Comparison of ENCODE assay signal across 8 cellular contexts in the genomic region with DNA sequence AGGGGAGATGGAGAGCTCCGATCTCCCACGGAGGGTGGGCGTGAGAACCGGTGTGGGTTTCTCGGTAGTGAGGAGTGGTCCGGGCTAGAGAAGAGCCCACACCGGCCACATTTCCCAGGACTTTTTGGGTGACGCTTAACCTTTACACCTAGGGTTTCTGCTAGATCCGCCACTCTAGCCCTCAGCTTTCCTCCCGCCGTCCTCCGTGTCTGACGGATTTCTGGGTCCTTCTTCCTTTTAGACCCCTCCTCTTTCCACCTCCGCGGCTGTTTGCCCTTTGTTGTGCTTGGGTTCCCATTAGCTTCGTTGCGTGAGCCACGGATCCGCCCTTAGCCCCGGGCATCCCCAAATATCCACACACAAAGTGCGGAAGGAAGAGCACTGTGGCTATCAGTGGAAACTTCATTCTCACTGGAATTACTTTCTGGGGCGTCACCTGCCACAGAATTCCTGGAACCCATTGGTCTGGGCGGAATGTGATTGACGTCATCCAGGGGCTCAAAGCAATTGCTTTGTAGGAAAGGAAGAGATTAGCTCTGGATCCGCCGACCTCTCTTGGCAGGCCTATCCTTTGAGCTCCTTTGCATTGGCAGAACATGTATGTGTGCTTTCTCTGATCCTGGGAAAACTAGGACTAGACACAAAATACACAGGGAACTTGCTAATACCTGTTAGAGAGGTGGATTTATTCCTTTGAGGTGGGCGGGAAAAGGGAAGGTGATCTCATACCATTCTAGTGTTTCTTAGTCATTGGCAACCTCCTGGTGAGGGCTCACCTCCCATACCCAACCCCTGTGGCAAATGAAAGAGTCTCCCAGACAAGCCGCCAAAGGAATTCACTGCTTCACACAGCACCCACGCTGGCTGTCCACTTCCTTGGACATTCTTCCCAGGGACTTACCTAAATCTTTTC. TPM values are rescaled to one million over a fixed set of nuclear protein-coding genes. Genes with fewer than 3 reads are reported as not detected.
A peak's percentile ranks its signal among the peaks of the same experiment; 100 is the strongest.
DNase-seq lines count a peak whose midpoint lies in the region; ATAC-seq and TF ChIP-seq lines count a peak whose summit lies in the region.

No MANE protein-coding gene starts in this region.

- peak overlapping the region; percentile 73 for H3K4me2 ChIP-seq in mammary epithelial cell (ENCODE audit: insufficient read depth, low read depth, low read length)

- H3K9ac ChIP-seq in mammary epithelial cell (ENCODE audit: insufficient read depth, low read length) (peak overlapping the region; percentile 100), skeletal muscle tissue (ENCODE audit: low read depth in 1 of 3, low read length in 3 of 3) (peak overlapping the region; percentile 90 to 94 (median 90))

- H3K4me1 ChIP-seq in mammary epithelial cell (ENCODE audit: insufficient read depth, low read length) (peaks cover 42% of the 10 kb centered on the region), skeletal muscle tissue (ENCODE audit: control insufficient read depth in 3 of 3, insufficient read depth in 3 of 3, low read length in 3 of 3) (peaks cover 39 to 46% (median 40%) of the 10 kb centered on the region in 3 donors)

- H4K20me1 ChIP-seq in mammary epithelial cell (ENCODE audit: insufficient read depth, low read length), result no peaks in the 10 kb centered on the region

- H3K36me3 ChIP-seq in mammary epithelial cell (ENCODE audit: insufficient read depth, low read length), result no peaks in the 10 kb centered on the region
- H3K36me3 ChIP-seq in skeletal muscle tissue (ENCODE audit: control insufficient read depth in 3 of 3, insufficient read depth in 3 of 3, low read length in 3 of 3), result peaks cover 25 to 27% (median 26%) of the 10 kb centered on the region in 3 donors

- H3K27ac ChIP-seq in mammary epithelial cell (ENCODE audit: insufficient read depth, low read depth, low read length) (peak overlapping the region; percentile 98), skeletal muscle tissue (ENCODE audit: low read depth, low read length) (peak overlapping the region; percentile 95)

- peak overlapping the region; percentile 66 for H2AFZ ChIP-seq in mammary epithelial cell (ENCODE audit: low read depth, low read length)

- CTCF ChIA-PET in mammary epithelial cell (lab: Charles Lee; ENCODE audit: low non-redundant PET), result interaction anchor here (0.6 to 1.1 kb wide), 5 partner anchors 11 to 1408 kb away, joined by 4 to 6 read pairs (median 4); no protein-coding TSS in a partner anchor

- intact Hi-C loops in mammary epithelial cell (cut with micrococcal nuclease), result loop anchor here (1.0 to 10.0 kb wide), 10 partner anchors 11 to 441 kb away; a partner anchor contains a TSS

- H3K9me3 ChIP-seq in mammary epithelial cell (replicated peaks; ENCODE audit: insufficient read depth, low read length) (no peaks in the 10 kb centered on the region), skeletal muscle tissue (ENCODE audit: control insufficient read depth in 3 of 3, low read length in 3 of 3) (no peaks in the 10 kb centered on the region)

- H3K4me3 ChIP-seq in mammary epithelial cell (replicated peaks in 1 of 3; ENCODE audit: insufficient read depth in 1 of 3, low read depth in 2 of 3, low read length in 3 of 3) (peak overlapping the region; percentile 77 to 91 (median 89)), skeletal muscle tissue (ENCODE audit: low read length in 3 of 3) (peak overlapping the region; percentile 90 to 94 (median 92))

- 1% methylated on average over 16 of the region's 29 CpGs for WGBS in mammary epithelial cell (ENCODE audit: low coverage, missing lambda C conversion rate)

- dilution Hi-C loops in mammary epithelial cell (cut with HindIII; ENCODE audit: low sequenced_read_pairs), result no loop called here

- no peak for TF ChIP-seq CTCF in mammary epithelial cell (conservative IDR thresholded peaks at IDR 0.05 in 1 of 2, IDR thresholded peaks at IDR 0.05 in 1 of 2; ENCODE audit: extremely low read depth in 1 of 2, insufficient read depth in 1 of 2, low read depth in 1 of 2, low read length in 2 of 2)

- in situ Hi-C loops in Caki2 (cut with HindIII; ENCODE audit: low pct_unique_long_range_greater_than_20kb, low sequenced_read_pairs), result no loop called here
- in situ Hi-C loops in mammary epithelial cell (cut with MboI; ENCODE audit: low sequenced_read_pairs in 2 of 2), result loop anchor here in 1 of 2 donors (25.0 kb wide), 2 partner anchors 151 to 449 kb away; a partner anchor contains a TSS

- H3K79me2 ChIP-seq in mammary epithelial cell (ENCODE audit: insufficient read depth, low read length), result peaks cover 76% of the 10 kb centered on the region

- DNase-seq in Caki2 (ENCODE audit: low read depth) (peak; percentile 86), HS-5 (ENCODE audit: low read depth) (peak; percentile 63), RPMI7951 (ENCODE audit: low read depth) (peak; percentile 83), mammary epithelial cell (peak; percentile 93), iris pigment epithelial cell (ENCODE audit: low read depth) (peak; percentile 94), SKM-1 (lab: John Stamatoyannopoulos, UW; ENCODE audit: unreplicated experiment) (no peak)

- ATAC-seq in GM19328 (IDR thresholded peaks at IDR 0.05; ENCODE audit: unreplicated experiment), result no peak

- H3K27me3 ChIP-seq in mammary epithelial cell (ENCODE audit: insufficient read depth, low read length), result no peaks in the 10 kb centered on the region
- no peaks in the 10 kb centered on the region for H3K27me3 ChIP-seq in skeletal muscle tissue (ENCODE audit: control insufficient read depth in 3 of 3, insufficient read depth in 3 of 3, low read length in 3 of 3)

- TSS peak; percentile 74 for BruUV-seq in mammary epithelial cell (replicated peaks; lab: Mats Ljungman, UMichigan)

RNA-seq across cellular contexts. Expression of a gene that starts 0.7 kb away (rescaled TPM):
- 28.4 and 69.6 TPM in 2 replicates for total RNA-seq in Caki2 (2014; rRNA removed; shearing (Covaris generic); ENCODE audit: low replicate concordance)
- total RNA-seq in RPMI7951 (2014; rRNA removed; shearing (Covaris generic)), result 25.7 and 30.5 TPM in 2 replicates
- total RNA-seq in mammary epithelial cell (100 to 1,000 TPM; 103 to 108 TPM), skeletal muscle tissue (18.8 TPM)
- polyA plus RNA-seq in mammary epithelial cell, result 82.2 TPM
- 215 TPM for polyA minus RNA-seq in mammary epithelial cell

RNA-seq across cellular contexts. Expression of a gene that starts 0.9 kb away (rescaled TPM):
- total RNA-seq in Caki2 (2014; rRNA removed; shearing (Covaris generic); ENCODE audit: low replicate concordance), result 35.8 and 39.6 TPM in 2 replicates
- total RNA-seq in RPMI7951 (2014; rRNA removed; shearing (Covaris generic)), result 47.7 and 51.9 TPM in 2 replicates
- total RNA-seq in mammary epithelial cell (10 to 100 TPM; 22.0 to 26.1 TPM), skeletal muscle tissue (19.8 TPM)
- polyA plus RNA-seq in mammary epithelial cell, result 15.6 TPM
- polyA minus RNA-seq in mammary epithelial cell, result not detected

RNA-seq across cellular contexts. Expression of a gene that starts 17.2 kb away (rescaled TPM):
- 44.4 and 45.1 TPM in 2 replicates for total RNA-seq in Caki2 (2014; rRNA removed; shearing (Covaris generic); ENCODE audit: low replicate concordance)
- 23.1 and 27.9 TPM in 2 replicates for total RNA-seq in RPMI7951 (2014; rRNA removed; shearing (Covaris generic))
- total RNA-seq in mammary epithelial cell (10 to 100 TPM; 12.5 to 34.6 TPM), skeletal muscle tissue (12.5 TPM)
- polyA plus RNA-seq in mammary epithelial cell, result 58.9 TPM
- 159 TPM for polyA minus RNA-seq in mammary epithelial cell

RNA-seq across cellular contexts. Expression of a gene that starts 21.1 kb away (rescaled TPM):
- total RNA-seq in Caki2 (2014; rRNA removed; shearing (Covaris generic); ENCODE audit: low replicate concordance), result 138 and 185 TPM in 2 replicates
- 79.6 and 91.8 TPM in 2 replicates for total RNA-seq in RPMI7951 (2014; rRNA removed; shearing (Covaris generic))
- total RNA-seq in mammary epithelial cell, result 10 to 100 TPM; 76.3 to 80.5 TPM
- 99.9 TPM for polyA plus RNA-seq in mammary epithelial cell
- polyA minus RNA-seq in mammary epithelial cell, result 71.4 TPM
- 44.4 TPM for total RNA-seq in skeletal muscle tissue

RNA-seq across cellular contexts. Expression of a gene that starts 28.8 kb away (rescaled TPM):
- not detected in 2 replicates for total RNA-seq in Caki2 (2014; rRNA removed; shearing (Covaris generic); ENCODE audit: low replicate concordance)
- total RNA-seq in RPMI7951 (2014; rRNA removed; shearing (Covaris generic)), result not detected in 2 replicates
- total RNA-seq in mammary epithelial cell (not detected), skeletal muscle tissue (not detected)
- not detected for polyA plus RNA-seq in mammary epithelial cell
- not detected for polyA minus RNA-seq in mammary epithelial cell
